ENCODE assay signal across 14 cellular contexts in the genomic region with DNA sequence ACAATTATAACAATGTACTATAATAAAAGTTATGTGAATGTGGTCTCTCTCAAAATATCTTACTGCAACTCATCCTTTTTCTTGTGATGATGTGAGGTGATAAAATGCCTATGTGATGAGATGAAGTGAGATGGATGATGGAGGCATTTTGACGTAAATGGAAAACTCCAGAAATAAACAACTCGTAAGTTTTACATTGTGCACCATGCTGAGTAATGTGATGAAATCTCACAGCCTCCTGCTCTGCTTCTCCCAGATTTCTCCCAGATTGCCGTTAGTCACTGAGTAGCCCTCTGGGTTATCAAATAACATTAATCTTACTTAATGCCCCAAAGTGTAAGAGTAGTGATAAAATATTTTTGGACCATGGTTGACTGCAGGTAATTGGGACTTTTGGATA.
"Had no signal": no experiment of that assay in that cellular context is flagged by ENCODE, and none has a peak within 500 bp of the region (broad histone marks: within the 10 kb centered on the region; RNA-seq: fewer than 3 reads in every experiment).

No MANE protein-coding gene starts in this region.

- DNase-seq: activated CD4-positive, alpha-beta memory T cell treated with anti-CD3 and anti-CD28 coated beads, Interleukin-2, amount 10 ng/mL, durations not matched to agents 7 days and 5 days; activated T-cell treated with anti-CD3 and anti-CD28 coated beads, Interleukin-2, amount 50 U/mL, for 24 hours; adrenal gland; body of pancreas; central memory CD4-positive, alpha-beta T cell; effector CD4-positive, alpha-beta T cell; esophagus squamous epithelium; heart right ventricle; midbrain; right lobe of liver; spleen had no signal

- H3K36me3 ChIP-seq: adrenal gland, esophagus squamous epithelium, gastroesophageal sphincter, heart right ventricle, right lobe of liver, spleen had no signal

- H3K27ac ChIP-seq: adrenal gland, body of pancreas, coronary artery, esophagus squamous epithelium, gastroesophageal sphincter, heart right ventricle, right lobe of liver, spleen had no signal

- H3K9me3 ChIP-seq: adrenal gland, body of pancreas, esophagus squamous epithelium, right lobe of liver had no signal

- H3K27me3 ChIP-seq: adrenal gland, body of pancreas, esophagus squamous epithelium, gastroesophageal sphincter, heart right ventricle, right lobe of liver, spleen had no signal

- H3K4me1 ChIP-seq: adrenal gland, body of pancreas, esophagus squamous epithelium, gastroesophageal sphincter, heart right ventricle, right lobe of liver, spleen had no signal

- ATAC-seq: body of pancreas, gastroesophageal sphincter, heart right ventricle, right lobe of liver had no signal

- H3K4me3 ChIP-seq: adrenal gland, body of pancreas, coronary artery, esophagus squamous epithelium, gastroesophageal sphincter, heart right ventricle, lung, right lobe of liver, spleen had no signal
